Comparison of ENCODE assay signal across 8 cellular contexts in the genomic region with DNA sequence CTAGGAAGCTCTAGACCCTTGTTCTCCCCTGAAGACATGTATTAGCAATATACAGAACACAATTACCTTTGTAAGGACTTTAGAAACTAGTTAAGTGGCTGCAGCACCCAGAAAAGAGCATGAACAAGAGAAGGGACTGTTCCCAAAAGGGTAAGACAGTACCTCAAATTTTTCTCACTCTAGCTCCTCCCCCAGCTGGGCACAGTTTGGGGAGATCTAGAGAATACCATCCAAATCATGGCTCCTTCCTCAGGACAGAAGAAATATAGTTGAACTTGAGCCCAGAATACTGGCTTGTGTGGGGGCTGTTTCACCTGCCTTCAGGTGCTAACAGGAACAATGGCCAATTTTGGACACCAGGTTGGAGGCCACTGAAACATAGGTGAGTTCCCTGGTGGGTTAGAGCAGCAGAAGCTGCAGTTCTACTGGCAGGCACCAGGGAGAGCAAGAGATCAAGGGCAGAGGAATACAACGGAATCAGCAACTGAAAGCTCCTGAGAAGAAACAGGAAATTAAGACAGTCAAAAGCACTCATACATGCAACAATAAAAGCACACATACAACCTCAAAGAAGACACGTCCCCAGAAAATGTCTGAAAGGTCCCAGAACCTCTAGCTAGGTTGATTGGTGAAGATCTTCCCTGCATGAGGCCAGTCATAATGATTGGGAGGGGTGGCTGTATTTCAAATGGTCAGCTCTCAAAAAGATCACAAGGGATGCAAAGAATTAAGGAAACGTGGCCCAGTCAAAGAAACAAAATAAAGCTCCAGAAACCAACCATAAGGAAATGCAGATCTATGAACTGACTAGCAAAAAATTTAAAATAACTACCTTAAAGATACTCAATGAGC.
DNase-seq lines count a peak whose midpoint lies in the region; ATAC-seq and TF ChIP-seq lines count a peak whose summit lies in the region.

No MANE protein-coding gene starts in this region.

- no peaks in the 10 kb centered on the region for H3K9me3 ChIP-seq in neutrophil

- ATAC-seq in GM18861 (IDR thresholded peaks at IDR 0.05; ENCODE audit: unreplicated experiment) (peak; percentile 92), HG03060 (IDR thresholded peaks at IDR 0.05; ENCODE audit: low read depth, unreplicated experiment) (peak; percentile 92)

- H3K27me3 ChIP-seq in neutrophil, result no peaks in the 10 kb centered on the region

- H3K36me3 ChIP-seq in neutrophil, result no peaks in the 10 kb centered on the region

- DNase-seq in NOMO-1 treated with DMSO at 0.1 percent for 48 hours (lab: John Stamatoyannopoulos, UW; ENCODE audit: unreplicated experiment) (peak; percentile 79), erythroblast (lab: John Stamatoyannopoulos, UW) (peak; percentile 34 to 57), ureter (ENCODE audit: low spot score) (peak; percentile 50)
- DNase-seq in activated CD8-positive, alpha-beta memory T cell treated with anti-CD3 and anti-CD28 coated beads for 48 hours (ENCODE audit: low read depth in 2 of 3, low spot score in 2 of 3), result peak; percentile 5 to 12 (median 7)

- TF ChIP-seq CTCF in C4-2B (conservative IDR thresholded peaks at IDR 0.05), result peak; percentile 91
- TF ChIP-seq CTCF in neutrophil (IDR thresholded peaks at IDR 0.05), result peak; percentile 8

- no peak overlapping the region for H3K27ac ChIP-seq in C4-2B
- no peak overlapping the region for H3K27ac ChIP-seq in neutrophil

- H3K4me1 ChIP-seq in neutrophil (ENCODE audit: control insufficient read depth in 1 of 2, insufficient read depth in 1 of 2, low read depth in 1 of 2, low read length in 1 of 2), result no peaks in the 10 kb centered on the region

- H3K4me3 ChIP-seq in neutrophil (ENCODE audit: low read depth in 1 of 2, low read length in 1 of 2), result no peak overlapping the region

- no peak for TF ChIP-seq POLR2A in erythroblast (IDR thresholded peaks at IDR 0.05; ENCODE audit: low read length)

Comparison
In these comparisons a context has a peak if more than half of its experiments do, and no peak if none do; other contexts are left out.
1. DNase-seq: peak in every context shown above with its lines; median percentile 79 in NOMO-1 treated with DMSO at 0.1 percent for 48 hours; 50 in ureter; 46 in erythroblast; 7 in activated CD8-positive, alpha-beta memory T cell treated with anti-CD3 and anti-CD28 coated beads for 48 hours.